24 cellular contexts compared by ENCODE assay signal in the genomic region with DNA sequence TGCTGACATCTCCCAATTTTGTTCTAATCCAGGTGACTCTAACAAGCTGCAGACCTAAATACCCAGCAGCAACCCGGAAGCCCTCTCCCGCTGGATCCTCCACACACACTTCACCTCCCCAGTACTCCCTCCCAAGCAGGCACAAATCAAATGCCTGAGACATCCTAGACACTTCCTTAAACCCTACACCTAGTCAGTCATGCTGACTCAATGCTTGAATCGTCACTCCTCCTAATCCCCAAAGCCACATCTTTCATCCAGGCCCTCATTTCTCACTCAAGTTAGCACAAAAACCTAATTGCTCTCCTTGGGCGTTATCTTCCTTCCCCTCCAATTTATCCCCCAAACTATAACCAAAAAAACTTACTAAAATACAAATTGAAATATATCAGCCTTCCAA. TPM values are rescaled to one million over a fixed set of nuclear protein-coding genes. Genes with fewer than 3 reads are reported as not detected.
DNase-seq lines count a peak whose midpoint lies in the region; ATAC-seq, FAIRE-seq and TF ChIP-seq lines count a peak whose summit lies in the region.
"Had no signal": no experiment of that assay in that cellular context is flagged by ENCODE, and none has a peak within 500 bp of the region (broad histone marks: within the 10 kb centered on the region; RNA-seq: fewer than 3 reads in every experiment).

No MANE protein-coding gene starts in this region.

- in situ Hi-C loops in K562 (cut with MboI): no loop called here

- no peak overlapping the region for H3K9ac ChIP-seq in K562 (ENCODE audit: insufficient read depth in 1 of 2, low read depth in 2 of 2, low read length in 2 of 2)
- H3K9ac ChIP-seq: parathyroid adenoma had no signal

- ATAC-seq in K562 (peak; percentile 41; the same call in 2 of the 3 replicates), HG02642 (IDR thresholded peaks at IDR 0.05; ENCODE audit: poor library complexity, unreplicated experiment) (no peak), HG02885 (IDR thresholded peaks at IDR 0.05; ENCODE audit: poor library complexity, unreplicated experiment) (no peak), GM19455 (IDR thresholded peaks at IDR 0.05; ENCODE audit: unreplicated experiment) (no peak)
- no peak for ATAC-seq in effector memory CD8-positive, alpha-beta T cell (replicated peaks)
- ATAC-seq: activated CD8-positive, alpha-beta T cell treated with anti-CD3 and anti-CD28 coated beads for 36 hours had no signal

- TF ChIP-seq CTCF in K562 (IDR thresholded peaks at IDR 0.05 in 2 of 3, conservative IDR thresholded peaks at IDR 0.05 in 1 of 3; ENCODE audit: insufficient read depth in 2 of 3, low read depth in 1 of 3, low read length in 3 of 3): no peak

- TF ChIP-seq POLR2A in GM12891 (IDR thresholded peaks at IDR 0.05; ENCODE audit: low read depth, low read length) (no peak), K562 (conservative IDR thresholded peaks at IDR 0.05) (peak; percentile 47)

- FAIRE-seq in GM12891 (lab: Jason Lieb, UNC) (no peak), K562 (lab: Jason Lieb, UNC) (no peak)

- BruUV-seq in K562 (replicated peaks; lab: Mats Ljungman, UMichigan): no TSS peak

- TF ChIP-seq RAD21 in K562 (CRISPR knock-in tag; conservative IDR thresholded peaks at IDR 0.05 in 1 of 2, IDR thresholded peaks at IDR 0.05 in 1 of 2): no peak

- H3K9me3 ChIP-seq in K562 (replicated peaks; ENCODE audit: control insufficient read depth, insufficient read depth, low read depth, low read length): no peaks in the 10 kb centered on the region
- H3K9me3 ChIP-seq: adrenal gland, colonic mucosa, heart left ventricle, left ventricle myocardium inferior, right lobe of liver had no signal

- no peaks in the 10 kb centered on the region for H3K79me2 ChIP-seq in K562 (ENCODE audit: control insufficient read depth, insufficient read depth, low read length)
- H3K79me2 ChIP-seq: parathyroid adenoma had no signal

- H3K9me1 ChIP-seq in K562 (ENCODE audit: control insufficient read depth, insufficient read depth, low read length): no peaks in the 10 kb centered on the region

- H3K4me1 ChIP-seq in K562 (replicated peaks in 1 of 2; ENCODE audit: control insufficient read depth in 2 of 2, insufficient read depth in 2 of 2, low read length in 2 of 2): no peaks in the 10 kb centered on the region; a peak in 1 of 5 replicates
- H3K4me1 ChIP-seq: adrenal gland, colonic mucosa, parathyroid adenoma had no signal

- H3K36me3 ChIP-seq in K562 (ENCODE audit: control insufficient read depth, insufficient read depth, low read length): peaks cover 54% of the 10 kb centered on the region
- H3K36me3 ChIP-seq: colonic mucosa, right lobe of liver had no signal

- POLR2A ChIA-PET in K562 (lab: Yijun Ruan, JAX): interaction anchor here (0.7 to 1.4 kb wide), 2 partner anchors 12 to 19 kb away, joined by 4 to 5 read pairs; no protein-coding TSS in a partner anchor

- intact Hi-C loops in K562 (cut with micrococcal nuclease): loop anchor here (2.0 kb wide), 1 partner anchor 33 kb away; a partner anchor contains a TSS

- no peaks in the 10 kb centered on the region for H3K4me1 Mint-ChIP-seq in effector memory CD8-positive, alpha-beta T cell (ENCODE audit: low read depth in 2 of 2)
- H3K4me1 Mint-ChIP-seq: nephron had no signal

- no peak overlapping the region for H3K27ac ChIP-seq in K562 (ENCODE audit: extremely low read depth, low read depth, low read length)
- H3K27ac ChIP-seq: adrenal gland, colonic mucosa, parathyroid adenoma had no signal

- H3K27ac Mint-ChIP-seq in effector memory CD8-positive, alpha-beta T cell: no peak overlapping the region
- H3K27ac Mint-ChIP-seq: activated CD8-positive, alpha-beta T cell treated with anti-CD3 and anti-CD28 coated beads for 36 hours; endodermal cell; nephron had no signal

- H3K9me3 Mint-ChIP-seq in effector memory CD8-positive, alpha-beta T cell: no peaks in the 10 kb centered on the region
- H3K9me3 Mint-ChIP-seq: activated CD8-positive, alpha-beta T cell treated with anti-CD3 and anti-CD28 coated beads for 36 hours; endodermal cell; nephron had no signal

- H3K36me3 Mint-ChIP-seq in effector memory CD8-positive, alpha-beta T cell (ENCODE audit: insufficient read depth): peaks cover 53% of the 10 kb centered on the region

- no peak overlapping the region for H3K4me3 ChIP-seq in K562
- H3K4me3 ChIP-seq: adrenal gland, colonic mucosa, heart left ventricle, left ventricle myocardium inferior, right lobe of liver had no signal

- no peak overlapping the region for H3K4me3 Mint-ChIP-seq in effector memory CD8-positive, alpha-beta T cell
- H3K4me3 Mint-ChIP-seq: activated CD8-positive, alpha-beta T cell treated with anti-CD3 and anti-CD28 coated beads for 36 hours; endodermal cell; nephron had no signal

- no peaks in the 10 kb centered on the region for H4K20me1 ChIP-seq in K562 (replicated peaks; ENCODE audit: control insufficient read depth, insufficient read depth, low read length)

- no peak overlapping the region for H2AFZ ChIP-seq in K562 (ENCODE audit: low read depth, low read length)
- H2AFZ ChIP-seq: parathyroid adenoma had no signal

- no peaks in the 10 kb centered on the region for H3K27me3 ChIP-seq in K562 (ENCODE audit: control insufficient read depth in 2 of 2, insufficient read depth in 2 of 2, low read length in 2 of 2)
- H3K27me3 ChIP-seq: adrenal gland, colonic mucosa, heart left ventricle, right lobe of liver had no signal

- DNase-seq in GM12891 (ENCODE audit: insufficient read length, low spot score) (no peak), M059J (ENCODE audit: low read depth) (peak; percentile 59), K562 (ENCODE audit: extremely low read depth in 1 of 4, low spot score in 3 of 4) (peak in 1 of 4 experiments; percentile 16), left kidney (ENCODE audit: low read depth, low spot score) (peak; percentile 44)
- DNase-seq in effector memory CD8-positive, alpha-beta T cell: no peak
- DNase-seq: activated CD4-positive, CD25-positive, alpha-beta regulatory T cell; activated CD8-positive, alpha-beta T cell treated with anti-CD3 and anti-CD28 coated beads for 36 hours; activated gamma-delta T cell treated with Interleukin-2 at 50 U/mL for 16 hours; activated T-cell treated with anti-CD3 and anti-CD28 coated beads for 4 hours; adrenal gland; C1 segment of cervical spinal cord; Calu3; colonic mucosa; EL; endodermal cell; heart left ventricle; left ventricle myocardium inferior; right lobe of liver; T-helper 9 cell had no signal

- no peaks in the 10 kb centered on the region for H3K27me3 Mint-ChIP-seq in effector memory CD8-positive, alpha-beta T cell
- H3K27me3 Mint-ChIP-seq: activated CD8-positive, alpha-beta T cell treated with anti-CD3 and anti-CD28 coated beads for 36 hours had no signal

- CTCF ChIA-PET in K562 (lab: Yijun Ruan, JAX; ENCODE audit: low intra/inter-chr PET ratio): no interaction called here

- H3K4me2 ChIP-seq in K562 (ENCODE audit: insufficient read depth, low read length): no peak overlapping the region

- no peak for TF ChIP-seq EP300 in K562 (IDR thresholded peaks at IDR 0.05; ENCODE audit: low read length)

- WGBS in K562 (ENCODE audit: insufficient coverage, low coverage, missing lambda C conversion rate): 43% methylated on average over 4 of the region's 4 CpGs

TF ChIP-seq in GM12891, 5 proteins besides CTCF, POLR2A, EP300 and RAD21 (continues in another document):
- no peak for TF ChIP-seq POU2F2 (IDR thresholded peaks at IDR 0.05; ENCODE audit: low read depth, low read length)

TF ChIP-seq in K562, 482 proteins besides CTCF, POLR2A, EP300 and RAD21 (continues in another document):
- TF ChIP-seq NFXL1 (CRISPR knock-in tag; IDR thresholded peaks at IDR 0.05): no peak
- TF ChIP-seq FOSL1 (tag; conservative IDR thresholded peaks at IDR 0.05): 0 out of 2 replicates have a peak, but pooled peaks have one; percentile 25

RNA-seq across cellular contexts. Expression of a gene that starts 32.7 kb away (rescaled TPM):
- polyA plus RNA-seq in GM12891 (2012; ENCODE audit: low read depth, missing spikeins): 110 TPM
- 144 and 150 TPM in 2 replicates for total RNA-seq in M059J (2014; rRNA removed; shearing (Covaris generic))
- 47.9 and 97.0 TPM in 2 replicates for total RNA-seq in K562 (2011; cell fraction: chromatin; rRNA removed; ENCODE audit: low replicate concordance)
- total RNA-seq in K562 (2011; cell fraction: nucleolus; rRNA removed): 47.9 and 67.9 TPM in 2 replicates
- 50.2 and 70.3 TPM in 2 replicates for total RNA-seq in K562 (2011; cell fraction: nucleoplasm; rRNA removed)
- 122 and 192 TPM in 2 replicates for total RNA-seq in K562 (2014; rRNA removed)
- total RNA-seq in K562 (2014; rRNA removed; fragmentation: Illumina TruSeq; extraction: Trizol): 144 and 165 TPM in 2 replicates
- total RNA-seq in K562 (2015; rRNA removed; fragmentation: Illumina TruSeq; extraction: Trizol): 124 and 143 TPM in 2 replicates
- total RNA-seq in K562 (2021): 166 and 189 TPM in 2 replicates
- 224 and 304 TPM in 2 replicates for polyA plus RNA-seq in K562 (2011; rRNA removed)
- polyA plus RNA-seq in K562 (2011; cell fraction: cytosol; rRNA removed): 185 and 294 TPM in 2 replicates
- polyA plus RNA-seq in K562 (2011; cell fraction: nucleus; rRNA removed): 100 and 142 TPM in 2 replicates
- polyA plus RNA-seq in K562 (2012): 144 and 242 TPM in 2 replicates
- polyA plus RNA-seq in K562 (2014; fragmentation: Illumina TruSeq; extraction: Trizol): 172 and 255 TPM in 2 replicates
- 100 to 1,000 TPM; 434 to 501 TPM for polyA plus RNA-seq in K562 (2014; fragmentation: Nextera tagmentation; extraction: Ambion mirVana)
- polyA plus RNA-seq in K562 (2014; rRNA removed): 230 and 250 TPM in 2 replicates
- polyA minus RNA-seq in K562 (2011; rRNA and poly(A)+ RNA removed): 73.7 and 81.3 TPM in 2 replicates
- polyA minus RNA-seq in K562 (2011; cell fraction: cytosol; rRNA and poly(A)+ RNA removed): 37.5 and 45.1 TPM in 2 replicates
- polyA minus RNA-seq in K562 (2011; cell fraction: nucleus; rRNA and poly(A)+ RNA removed): 59.8 and 62.9 TPM in 2 replicates

RNA-seq across cellular contexts. Expression of a gene that starts 33.0 kb away (rescaled TPM):
- 51.2 TPM for polyA plus RNA-seq in GM12891 (2012; ENCODE audit: low read depth, missing spikeins)
- 112 and 210 TPM in 2 replicates for total RNA-seq in M059J (2014; rRNA removed; shearing (Covaris generic))
- 44.6 and 60.6 TPM in 2 replicates for total RNA-seq in K562 (2011; cell fraction: chromatin; rRNA removed; ENCODE audit: low replicate concordance)
- total RNA-seq in K562 (2011; cell fraction: nucleolus; rRNA removed): 31.3 and 39.4 TPM in 2 replicates
- total RNA-seq in K562 (2011; cell fraction: nucleoplasm; rRNA removed): 28.4 and 36.6 TPM in 2 replicates
- total RNA-seq in K562 (2014; rRNA removed) (64.6 and 140 TPM in 2 replicates), K562 (2014; rRNA removed; fragmentation: Illumina TruSeq; extraction: Trizol) (161 and 186 TPM in 2 replicates), K562 (2015; rRNA removed; fragmentation: Illumina TruSeq; extraction: Trizol) (103 and 106 TPM in 2 replicates), K562 (2021) (87.6 and 92.3 TPM in 2 replicates)
- polyA plus RNA-seq in K562 (2011; rRNA removed) (95.8 and 123 TPM in 2 replicates), K562 (2014; fragmentation: Illumina TruSeq; extraction: Trizol) (140 and 158 TPM in 2 replicates), K562 (2014; fragmentation: Nextera tagmentation; extraction: Ambion mirVana) (100 to 1,000 TPM; 343 to 384 TPM), K562 (2014; rRNA removed) (209 and 279 TPM in 2 replicates)
- polyA plus RNA-seq in K562 (2011; cell fraction: cytosol; rRNA removed): 36.0 and 53.1 TPM in 2 replicates
- polyA plus RNA-seq in K562 (2011; cell fraction: nucleus; rRNA removed): 27.2 and 47.1 TPM in 2 replicates
- 92.4 and 304 TPM in 2 replicates for polyA plus RNA-seq in K562 (2012)
- polyA minus RNA-seq in K562 (2011; rRNA and poly(A)+ RNA removed): 92.7 and 93.9 TPM in 2 replicates
- polyA minus RNA-seq in K562 (2011; cell fraction: cytosol; rRNA and poly(A)+ RNA removed): 42.0 and 48.2 TPM in 2 replicates
- 28.3 and 30.8 TPM in 2 replicates for polyA minus RNA-seq in K562 (2011; cell fraction: nucleus; rRNA and poly(A)+ RNA removed)

Comparison
In these comparisons a context has a peak if more than half of its experiments do, and no peak if none do; other contexts are left out.
1. DNase-seq: peak in M059J (single experiment) and left kidney (single experiment); none in GM12891 (single experiment) and effector memory CD8-positive, alpha-beta T cell (0 of 3).